ENCODE assay signal across 1 cellular context in genomic region chr7:41702635-41703371, GRCh38.
TF ChIP-seq lines count a peak whose summit lies in the region.

Gene INHBA, minus strand, starts transcription at chr7:41703090. Its CDS starts 2,716 bp downstream, at chr7:41700374.

TF ChIP-seq in HepG2, 621 proteins besides CTCF, POLR2A, EP300 and RAD21 (continued from another document):
- TF ChIP-seq ZNF784 (CRISPR knock-in tag; IDR thresholded peaks at IDR 0.05; ENCODE audit: borderline replicate concordance) (no peak), ZSCAN9 (CRISPR knock-in tag; IDR thresholded peaks at IDR 0.05; ENCODE audit: borderline replicate concordance) (no peak), TCF7 (IDR thresholded peaks at IDR 0.05; ENCODE audit: low read depth) (no peak), HNF4A (CRISPR knock-in tag; IDR thresholded peaks at IDR 0.05) (no peak), ISL2 (CRISPR knock-in tag; IDR thresholded peaks at IDR 0.05) (no peak), MIER3 (CRISPR knock-in tag; IDR thresholded peaks at IDR 0.05; ENCODE audit: borderline replicate concordance) (no peak), AGO1 (IDR thresholded peaks at IDR 0.05; ENCODE audit: low read depth, low read length, poor library complexity, severe bottlenecking) (no peak)
- TF ChIP-seq, protein P1, sequence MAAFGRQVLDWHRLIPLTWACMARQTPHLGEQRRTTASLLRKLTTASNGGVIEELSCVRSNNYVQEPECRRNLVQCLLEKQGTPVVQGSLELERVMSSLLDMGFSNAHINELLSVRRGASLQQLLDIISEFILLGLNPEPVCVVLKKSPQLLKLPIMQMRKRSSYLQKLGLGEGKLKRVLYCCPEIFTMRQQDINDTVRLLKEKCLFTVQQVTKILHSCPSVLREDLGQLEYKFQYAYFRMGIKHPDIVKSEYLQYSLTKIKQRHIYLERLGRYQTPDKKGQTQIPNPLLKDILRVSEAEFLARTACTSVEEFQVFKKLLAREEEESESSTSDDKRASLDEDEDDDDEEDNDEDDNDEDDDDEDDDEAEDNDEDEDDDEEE (CRISPR knock-in tag; IDR thresholded peaks at IDR 0.05): no peak
